Comparison of ENCODE assay signal across 8 cellular contexts in genomic region chr7:99557940-99558305, GRCh38. TPM values are rescaled to one million over a fixed set of nuclear protein-coding genes. Genes with fewer than 3 reads are reported as not detected.
DNase-seq lines count a peak whose midpoint lies in the region; ATAC-seq, FAIRE-seq and TF ChIP-seq lines count a peak whose summit lies in the region.

No MANE protein-coding gene starts in this region.

- POLR2A ChIA-PET in A549 (lab: Yijun Ruan, JAX), result interaction anchor here (0.6 to 2.3 kb wide), 14 partner anchors 21 to 544 kb away, joined by 3 to 23 read pairs (median 4); partner anchors contain the start of genes AP4M1, MCM7, ZKSCAN5 and ZNF394

- no peak for TF ChIP-seq EP300 in A549 (IDR thresholded peaks at IDR 0.05)

- peak overlapping the region; percentile 76 for H3K4me2 ChIP-seq in A549

- WGBS in A549 (ENCODE audit: missing lambda C conversion rate), result 5% methylated on average over 14 of the region's 17 CpGs

- H3K36me3 ChIP-seq in brain microvascular endothelial cell (replicated peaks), result peaks cover 23% of the 10 kb centered on the region

- CTCF ChIA-PET in A549 (lab: Yijun Ruan, JAX), result interaction anchor here (1.2 to 3.5 kb wide), 3 partner anchors 13 to 59 kb away, joined by 3 to 14 read pairs (median 4); partner anchors contain the start of gene ZSCAN25

- no peak for TF ChIP-seq RAD21 in A549 (conservative IDR thresholded peaks at IDR 0.05 in 1 of 2, IDR thresholded peaks at IDR 0.05 in 1 of 2)

- H3K27me3 ChIP-seq in brain microvascular endothelial cell (replicated peaks), result no peaks in the 10 kb centered on the region

- FAIRE-seq in A549 (lab: Jason Lieb, UNC), result no peak

- H3K4me3 ChIP-seq in A549 (peak overlapping the region; percentile 92), brain microvascular endothelial cell (ENCODE audit: low read depth, low read length) (peak overlapping the region; percentile 95)

- peaks cover 38% of the 10 kb centered on the region for H3K4me1 ChIP-seq in A549

- H3K27ac ChIP-seq in A549, result peak overlapping the region; percentile 91 to 96
- H3K27ac ChIP-seq in brain microvascular endothelial cell, result peak overlapping the region; percentile 95

- H3K9me3 ChIP-seq in A549, result no peaks in the 10 kb centered on the region

- no peak for DNase-seq in A549 (ENCODE audit: low read depth in 1 of 2, low spot score in 1 of 2)
- no peak for DNase-seq in brain microvascular endothelial cell
- DNase-seq in midbrain (lab: John Stamatoyannopoulos, UW), result peak; percentile 56
- no peak for DNase-seq in NCI-H146 (lab: John Stamatoyannopoulos, UW)
- no peak for DNase-seq in cortex of kidney (lab: John Stamatoyannopoulos, UW)
- no peak for DNase-seq in ureter (ENCODE audit: low spot score)

- no peak for TF ChIP-seq CTCF in A549 (IDR thresholded peaks at IDR 0.05)
- no peak for TF ChIP-seq CTCF in brain microvascular endothelial cell (IDR thresholded peaks at IDR 0.05; ENCODE audit: low read depth, low read length, missing control alignments)

- no peak for TF ChIP-seq POLR2A in A549 (IDR thresholded peaks at IDR 0.05; ENCODE audit: low read length)

- in situ Hi-C loops in brain microvascular endothelial cell (cut with HindIII; ENCODE audit: low pct_ligation_motif_present, low sequenced_read_pairs), result no loop called here

- ATAC-seq in A549, result peak; percentile 68; a peak in 5 of 6 replicates
- peak; percentile 51 for ATAC-seq in GM19035 (IDR thresholded peaks at IDR 0.05; ENCODE audit: unreplicated experiment)
- peak; percentile 31 for ATAC-seq in HG03442 (IDR thresholded peaks at IDR 0.05; ENCODE audit: unreplicated experiment)

TF ChIP-seq in A549, 52 proteins besides CTCF, POLR2A, EP300 and RAD21:
- no peak for TF ChIP-seq CHD4 (IDR thresholded peaks at IDR 0.05; ENCODE audit: borderline replicate concordance)
- TF ChIP-seq KDM5A (IDR thresholded peaks at IDR 0.05), result peak; percentile 37; the same call in 1 of the 2 replicates
- TF ChIP-seq ZC3H11A (IDR thresholded peaks at IDR 0.05), result no peak
TF ChIP-seq in A549: peak in this region for 1.

RNA-seq across cellular contexts. Expression of gene ZNF655, which starts 0.5 kb away (rescaled TPM):
- polyA plus RNA-seq in A549 (2011; rRNA removed), result 78.4 and 85.1 TPM in 2 replicates
- 54.4 and 57.0 TPM in 2 replicates for polyA plus RNA-seq in A549 (2012; cell fraction: cytosol; rRNA removed)
- 101 and 109 TPM in 2 replicates for polyA plus RNA-seq in A549 (2012; cell fraction: nucleus; rRNA removed)
- polyA plus RNA-seq in A549 (2017; fragmentation: RNase III; extraction: RNeasy Plus Mini Kit Qiagen cat#74134 plus additional on column Dnase treatment), result 56.1 to 67.8 TPM (median 56.5 TPM) in 3 replicates
- polyA minus RNA-seq in A549 (2011; rRNA and poly(A)+ RNA removed), result 61.0 and 62.3 TPM in 2 replicates
- total RNA-seq in ureter, result 96.5 TPM

RNA-seq across cellular contexts. Expression of gene FAM200A, which starts 6.0 kb away (rescaled TPM):
- polyA plus RNA-seq in A549 (2011; rRNA removed) (7.5 and 9.8 TPM in 2 replicates), A549 (2017; fragmentation: RNase III; extraction: RNeasy Plus Mini Kit Qiagen cat#74134 plus additional on column Dnase treatment) (5.3 to 6.1 TPM (median 5.9 TPM) in 3 replicates)
- polyA plus RNA-seq in A549 (2012; cell fraction: cytosol; rRNA removed), result 2.5 and 2.6 TPM in 2 replicates
- polyA plus RNA-seq in A549 (2012; cell fraction: nucleus; rRNA removed), result 0.93 and 1.0 TPM in 2 replicates
- polyA minus RNA-seq in A549 (2011; rRNA and poly(A)+ RNA removed), result 2.9 and 3.0 TPM in 2 replicates
- 8.7 TPM for total RNA-seq in ureter

RNA-seq across cellular contexts. Expression of gene TMEM225B, which starts 40.1 kb away (rescaled TPM):
- polyA plus RNA-seq in A549 (2011; rRNA removed) (5.4 and 7.7 TPM in 2 replicates), A549 (2017; fragmentation: RNase III; extraction: RNeasy Plus Mini Kit Qiagen cat#74134 plus additional on column Dnase treatment) (0.59 to 0.70 TPM (median 0.59 TPM) in 3 replicates)
- polyA plus RNA-seq in A549 (2012; cell fraction: cytosol; rRNA removed), result 0.86 and 0.96 TPM in 2 replicates
- polyA plus RNA-seq in A549 (2012; cell fraction: nucleus; rRNA removed), result 2.2 and 3.5 TPM in 2 replicates
- 6.9 and 7.6 TPM in 2 replicates for polyA minus RNA-seq in A549 (2011; rRNA and poly(A)+ RNA removed)
- total RNA-seq in ureter, result 2.9 TPM

RNA-seq across cellular contexts. Expression of gene ZKSCAN5, which starts 53.5 kb away (rescaled TPM):
- 14.1 and 15.7 TPM in 2 replicates for polyA plus RNA-seq in A549 (2011; rRNA removed)
- polyA plus RNA-seq in A549 (2012; cell fraction: cytosol; rRNA removed), result 3.4 and 3.6 TPM in 2 replicates
- 2.7 and 3.2 TPM in 2 replicates for polyA plus RNA-seq in A549 (2012; cell fraction: nucleus; rRNA removed)
- polyA plus RNA-seq in A549 (2017; fragmentation: RNase III; extraction: RNeasy Plus Mini Kit Qiagen cat#74134 plus additional on column Dnase treatment), result 7.2 to 8.3 TPM (median 8.2 TPM) in 3 replicates
- polyA minus RNA-seq in A549 (2011; rRNA and poly(A)+ RNA removed), result 16.5 and 20.3 TPM in 2 replicates
- total RNA-seq in ureter, result 9.4 TPM

RNA-seq across cellular contexts. Expression of gene ZNF394, which starts 57.8 kb away (rescaled TPM):
- polyA plus RNA-seq in A549 (2011; rRNA removed) (12.8 and 13.9 TPM in 2 replicates), A549 (2017; fragmentation: RNase III; extraction: RNeasy Plus Mini Kit Qiagen cat#74134 plus additional on column Dnase treatment) (12.2 to 14.9 TPM (median 13.6 TPM) in 3 replicates)
- polyA plus RNA-seq in A549 (2012; cell fraction: cytosol; rRNA removed), result 12.0 and 13.6 TPM in 2 replicates
- 11.2 and 13.1 TPM in 2 replicates for polyA plus RNA-seq in A549 (2012; cell fraction: nucleus; rRNA removed)
- 16.9 and 20.7 TPM in 2 replicates for polyA minus RNA-seq in A549 (2011; rRNA and poly(A)+ RNA removed)
- 39.8 TPM for total RNA-seq in ureter
